Comparison of ENCODE assay signal across 7 cellular contexts in genomic region chr15:74320358-74321247, GRCh38. TPM values are rescaled to one million over a fixed set of nuclear protein-coding genes. Genes with fewer than 3 reads are reported as not detected.
DNase-seq lines count a peak whose midpoint lies in the region; ATAC-seq and TF ChIP-seq lines count a peak whose summit lies in the region.

No MANE protein-coding gene starts in this region.

- H3K36me3 Mint-ChIP-seq in immature natural killer cell: no peaks in the 10 kb centered on the region

- no peaks in the 10 kb centered on the region for H3K9me3 Mint-ChIP-seq in immature natural killer cell

- H3K4me1 Mint-ChIP-seq in immature natural killer cell: peaks cover 9 to 16% of the 10 kb centered on the region in 2 donors

- H3K27ac ChIP-seq in coronary artery: peak overlapping the region in 1 of 2 donors; percentile 93

- H3K4me1 ChIP-seq in mucosa of descending colon (ENCODE audit: low read depth): no peaks in the 10 kb centered on the region

- no peak overlapping the region for H3K27ac Mint-ChIP-seq in immature natural killer cell

- ATAC-seq in mucosa of descending colon: peak; percentile 24
- no peak for ATAC-seq in GM21515 (IDR thresholded peaks at IDR 0.05; ENCODE audit: unreplicated experiment)

- H3K9me3 ChIP-seq in mucosa of descending colon: no peaks in the 10 kb centered on the region

- TF ChIP-seq CTCF in GM06990 (IDR thresholded peaks at IDR 0.05; ENCODE audit: insufficient read depth, low read length, poor library complexity, severe bottlenecking) (peak; percentile 77), coronary artery (IDR thresholded peaks at IDR 0.05) (peak; percentile 31), mucosa of descending colon (IDR thresholded peaks at IDR 0.05) (no peak)

- H3K4me3 ChIP-seq in GM06990 (replicated peaks; ENCODE audit: low read depth, low read length) (no peak overlapping the region), coronary artery (no peak overlapping the region), mucosa of descending colon (no peak overlapping the region)

- H3K36me3 ChIP-seq in GM06990 (ENCODE audit: control insufficient read depth, insufficient read depth, low read length) (no peaks in the 10 kb centered on the region), mucosa of descending colon (ENCODE audit: low read depth) (no peaks in the 10 kb centered on the region)

- H3K27me3 Mint-ChIP-seq in immature natural killer cell (ENCODE audit: low read depth in 3 of 3): peaks cover 0 to 3% (median 0%) of the 10 kb centered on the region in 3 donors

- DNase-seq in GM06990 (ENCODE audit: extremely low read depth, insufficient read length) (no peak), KBM-7 (peak; percentile 71), SKM-1 (lab: John Stamatoyannopoulos, UW; ENCODE audit: unreplicated experiment) (peak; percentile 9), coronary artery (ENCODE audit: low spot score) (no peak), mucosa of descending colon (peak in 2 of 3 donors; percentile 42 to 65), immature natural killer cell (no peak)

- H3K4me3 Mint-ChIP-seq in immature natural killer cell: no peak overlapping the region

- in situ Hi-C loops in KBM-7 (cut with MboI; ENCODE audit: low pct_unique_long_range_greater_than_20kb, low sequenced_read_pairs): loop anchor here (25.0 kb wide), 2 partner anchors 183 to 1633 kb away; partner anchors contain the start of genes BBS4, HIGD2B and ISLR2

- no peaks in the 10 kb centered on the region for H3K27me3 ChIP-seq in GM06990 (replicated peaks; ENCODE audit: control insufficient read depth, insufficient read depth, low read length)

- intact Hi-C loops in mucosa of descending colon (cut with DNase I, micrococcal nuclease): loop anchor here in 1 of 2 donors (2.0 kb wide), 1 partner anchor 194 kb away; no protein-coding TSS in a partner anchor

RNA-seq across cellular contexts. Expression of gene CYP11A1, which starts 46.8 kb away (rescaled TPM):
- under 1 TPM; 0.52 to 0.82 (median 0.60) TPM for total RNA-seq in mucosa of descending colon
- not detected for polyA plus RNA-seq in immature natural killer cell

Comparison
In these comparisons a context has a peak if more than half of its experiments do, and no peak if none do; other contexts are left out.
1. DNase-seq: peak in KBM-7 (single experiment), SKM-1 (single experiment) and mucosa of descending colon (2 of 3); none in GM06990 (single experiment), coronary artery (single experiment) and immature natural killer cell (0 of 3).